ENCODE assay signal across 8 cellular contexts in the genomic region with DNA sequence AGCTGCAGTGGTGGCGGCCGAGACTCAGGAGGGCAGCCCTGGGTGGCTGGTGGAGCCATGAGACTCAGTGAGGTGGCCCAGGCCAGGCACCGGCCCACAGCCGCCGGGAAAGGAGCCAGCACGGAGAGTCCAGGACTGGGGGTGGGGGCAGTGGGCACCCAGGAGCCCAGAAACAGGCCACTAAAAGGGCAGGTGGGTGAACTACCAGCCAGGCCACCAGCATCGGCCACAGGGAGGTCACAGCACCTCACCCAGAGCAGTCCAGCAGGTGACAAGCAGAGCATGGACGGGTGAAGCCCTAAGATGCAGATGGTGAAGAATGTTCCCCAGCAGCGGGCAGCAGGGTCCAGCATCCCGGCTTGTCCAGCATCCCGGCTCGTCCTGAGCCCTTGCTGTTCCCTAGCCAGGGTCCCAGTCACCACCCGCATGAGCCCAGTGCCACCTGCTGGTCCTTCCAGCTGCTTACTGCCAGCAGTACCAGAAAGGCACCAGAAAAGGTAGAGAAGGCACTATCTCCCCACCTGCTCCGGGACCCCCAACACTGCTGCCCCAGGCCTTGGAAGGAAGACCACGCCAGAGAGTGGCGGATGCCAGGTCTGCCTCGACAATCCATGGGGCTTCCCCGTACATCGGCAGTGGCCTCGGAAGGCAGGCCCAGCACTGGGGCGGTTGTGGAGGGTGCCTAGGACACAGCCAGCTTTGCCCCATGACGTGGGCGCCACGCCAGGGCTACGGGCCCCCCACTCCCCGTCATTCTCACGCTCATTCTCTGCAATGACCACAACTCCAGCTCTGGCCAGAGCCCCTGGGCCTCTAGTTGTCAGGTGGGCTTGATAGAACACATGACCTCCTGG. TPM values are rescaled to one million over a fixed set of nuclear protein-coding genes. Genes with fewer than 3 reads are reported as not detected.
A peak's percentile ranks its signal among the peaks of the same experiment; 100 is the strongest.
DNase-seq lines count a peak whose midpoint lies in the region; ATAC-seq and TF ChIP-seq lines count a peak whose summit lies in the region.

No MANE protein-coding gene starts in this region.

- peaks cover 2 to 23% of the 10 kb centered on the region in 2 donors for H3K4me1 ChIP-seq in esophagus (ENCODE audit: control insufficient read depth in 2 of 2, insufficient read depth in 2 of 2, low read length in 1 of 2)
- H3K4me1 ChIP-seq in upper lobe of left lung, result peaks cover 21 to 53% (median 41%) of the 10 kb centered on the region in 4 donors

- H3K9me3 ChIP-seq in esophagus (ENCODE audit: control insufficient read depth in 2 of 2, insufficient read depth in 1 of 2, low read depth in 1 of 2, low read length in 1 of 2) (no peaks in the 10 kb centered on the region), upper lobe of left lung (no peaks in the 10 kb centered on the region)

- TF ChIP-seq EP300 in upper lobe of left lung (IDR thresholded peaks at IDR 0.05), result no peak

- 36% methylated on average over 26 to 27 of the region's 27 CpGs for WGBS in esophagus, 2 donors
- WGBS in upper lobe of left lung, 2 donors, result 44 to 60% methylated on average over 4 to 27 of the region's 27 CpGs

- no peak for TF ChIP-seq POLR2A in upper lobe of left lung (IDR thresholded peaks at IDR 0.05)

- peak; percentile 77 for DNase-seq in AG10803 (ENCODE audit: low read depth)
- peak; percentile 69 for DNase-seq in GM13977 (ENCODE audit: low spot score)
- peak; percentile 48 for DNase-seq in NCI-H774 (lab: John Stamatoyannopoulos, UW)
- peak; percentile 39 for DNase-seq in activated T-cell treated with anti-CD3 and anti-CD28 coated beads for 24 hours (ENCODE audit: low read depth)
- DNase-seq in myocyte (ENCODE audit: low read depth), result peak; percentile 75
- peak; percentile 84 to 88 for DNase-seq in upper lobe of left lung
- no peak for DNase-seq in activated CD4-positive, CD25-positive, alpha-beta regulatory T cell treated with anti-CD3 and anti-CD28 coated beads, Interleukin-2, amount 50 U/mL, for 72 hours

- H3K27ac ChIP-seq in esophagus (ENCODE audit: low read depth in 2 of 2, low read length in 1 of 2) (peak overlapping the region; percentile 32 to 78), upper lobe of left lung (peak overlapping the region in 2 of 4 donors; percentile 83 to 91)

- H3K4me3 ChIP-seq in AG10803 (ENCODE audit: low read length) (peak overlapping the region; percentile 29), esophagus (ENCODE audit: low read depth in 1 of 2, low read length in 2 of 2) (peak overlapping the region; percentile 20 to 82), upper lobe of left lung (peak overlapping the region in 2 of 4 donors; percentile 90 to 99)

- no peak for ATAC-seq in upper lobe of left lung (ENCODE audit: low FRiP score in 2 of 2)

- H3K36me3 ChIP-seq in esophagus (ENCODE audit: control insufficient read depth in 2 of 2, insufficient read depth in 2 of 2, low read length in 1 of 2), result peaks cover 0 to 5% of the 10 kb centered on the region in 2 donors
- H3K36me3 ChIP-seq in upper lobe of left lung, result peaks cover 0 to 21% (median 2%) of the 10 kb centered on the region in 4 donors

- in situ Hi-C loops in GM13977 (cut with MboI; ENCODE audit: low pct_unique_long_range_greater_than_20kb, low sequenced_read_pairs, unreplicated experiment), result no loop called here

- no peaks in the 10 kb centered on the region for H3K27me3 ChIP-seq in esophagus (ENCODE audit: control insufficient read depth in 1 of 2, insufficient read depth in 2 of 2, low read length in 2 of 2)
- H3K27me3 ChIP-seq in upper lobe of left lung, result no peaks in the 10 kb centered on the region

- TF ChIP-seq CTCF in AG10803 (conservative IDR thresholded peaks at IDR 0.05; ENCODE audit: low read length) (peak; percentile 86), GM13977 (IDR thresholded peaks at IDR 0.05; ENCODE audit: extremely low read depth, insufficient read depth, missing control alignments) (peak; percentile 66), upper lobe of left lung (IDR thresholded peaks at IDR 0.05) (peak; percentile 54 to 90 (median 80))

RNA-seq across cellular contexts. Expression of a gene that starts 1.6 kb away (rescaled TPM):
- polyA plus RNA-seq in esophagus, result 100 to 1,000 TPM in 1 of 2 donors, 10 to 100 TPM in 1; 86.8 to 117 TPM
- 50.0 and 61.8 TPM in 2 replicates for total RNA-seq in myocyte
- 47.5 TPM for polyA plus RNA-seq in myocyte (2012)
- 10 to 100 TPM; 24.1 to 60.5 (median 47.8) TPM for total RNA-seq in upper lobe of left lung

RNA-seq across cellular contexts. Expression of a gene that starts 2.0 kb away (rescaled TPM):
- polyA plus RNA-seq in esophagus, result 10 to 100 TPM; 10.6 to 17.2 TPM
- total RNA-seq in myocyte (9.4 and 10.5 TPM in 2 replicates), upper lobe of left lung (10 to 100 TPM; 14.0 to 57.6 (median 20.4) TPM)
- polyA plus RNA-seq in myocyte (2012), result 4.8 TPM

RNA-seq across cellular contexts. Expression of a gene that starts 10.4 kb away (rescaled TPM):
- 1 to 10 TPM; 7.1 to 9.6 TPM for polyA plus RNA-seq in esophagus
- total RNA-seq in myocyte, result 7.3 and 9.8 TPM in 2 replicates
- polyA plus RNA-seq in myocyte (2012), result 9.3 TPM
- total RNA-seq in upper lobe of left lung, result 10 to 100 TPM in 2 of 6 donors, 1 to 10 TPM in 4; 3.0 to 12.6 (median 7.1) TPM

RNA-seq across cellular contexts. Expression of a gene that starts 16.4 kb away (rescaled TPM):
- polyA plus RNA-seq in esophagus, result 100 to 1,000 TPM; 136 to 145 TPM
- 99.4 and 105 TPM in 2 replicates for total RNA-seq in myocyte
- 69.7 TPM for polyA plus RNA-seq in myocyte (2012)
- 100 to 1,000 TPM; 122 to 358 (median 211) TPM for total RNA-seq in upper lobe of left lung

RNA-seq across cellular contexts. Expression of a gene that starts 30.5 kb away (rescaled TPM):
- 10 to 100 TPM; 27.4 to 36.4 TPM for polyA plus RNA-seq in esophagus
- total RNA-seq in myocyte, result 42.7 and 45.4 TPM in 2 replicates
- 66.1 TPM for polyA plus RNA-seq in myocyte (2012)
- total RNA-seq in upper lobe of left lung, result 100 to 1,000 TPM in 1 of 6 donors, 10 to 100 TPM in 5; 25.0 to 101 (median 37.5) TPM
